Comparison of ENCODE assay signal across 29 cellular contexts in genomic region chr14:105962532-105962931, GRCh38.
"Had no signal": no experiment of that assay in that cellular context is flagged by ENCODE, and none has a peak within 500 bp of the region (broad histone marks: within the 10 kb centered on the region; RNA-seq: fewer than 3 reads in every experiment).

No MANE protein-coding gene starts in this region.

- H3K36me3 Mint-ChIP-seq: stimulated activated effector memory CD8-positive, alpha-beta T cell treated with anti-CD3 and anti-CD28 coated beads, Interleukin-12 subunit alpha, Interleukin-12 subunit beta, amount 100 ng/mL, for 72 hours; stimulated activated memory B cell treated with anti-CD40 and anti-IgM and Interleukin-4, amounts not matched to agents 10 μg/mL and 1 μg/mL and 100 μg/mL, for 72 hours; stimulated activated naive B cell treated with anti-CD40 and anti-IgM and Interleukin-4, amounts not matched to agents 10 μg/mL and 1 μg/mL and 100 μg/mL, for 72 hours; type B pancreatic cell had no signal

- H3K27me3 ChIP-seq: suprapubic skin, testis, thyroid gland, tibial artery, tibial nerve, transverse colon, upper lobe of left lung, upper lobe of right lung, uterus, vagina had no signal

- H3K4me1 ChIP-seq: stomach, suprapubic skin, testis, thyroid gland, tibial artery, tibial nerve, transverse colon, upper lobe of left lung, upper lobe of right lung, uterus, vagina had no signal

- H3K9me3 Mint-ChIP-seq: stimulated activated memory B cell treated with anti-CD40 and anti-IgM and Interleukin-4, amounts not matched to agents 10 μg/mL and 1 μg/mL and 100 μg/mL, for 72 hours had no signal

- H3K9me3 ChIP-seq: testis, thyroid gland, upper lobe of right lung, uterus, vagina had no signal

- H3K4me3 ChIP-seq: stomach, suprapubic skin, testis, thoracic aorta, thyroid gland, tibial artery, tibial nerve, transverse colon, upper lobe of left lung, upper lobe of right lung, uterus, vagina had no signal

- H3K27ac Mint-ChIP-seq: stimulated activated effector memory CD8-positive, alpha-beta T cell treated with anti-CD3 and anti-CD28 coated beads, Interleukin-12 subunit alpha, Interleukin-12 subunit beta, amount 100 ng/mL, for 72 hours; stimulated activated memory B cell treated with anti-CD40 and anti-IgM and Interleukin-4, amounts not matched to agents 10 μg/mL and 1 μg/mL and 100 μg/mL, for 72 hours; stimulated activated naive B cell treated with anti-CD40 and anti-IgM and Interleukin-4, amounts not matched to agents 10 μg/mL and 1 μg/mL and 100 μg/mL, for 72 hours; stimulated activated naive CD8-positive, alpha-beta T cell treated with anti-CD3 and anti-CD28 coated beads, Interleukin-15, amount 100 ng/mL, for 72 hours; stimulated activated naive CD8-positive, alpha-beta T cell treated with anti-CD3 and anti-CD28 coated beads, Interleukin-15, Interleukin-2, amounts not matched to agents 100 ng/mL and 50 ng/mL, for 24 hours; type B pancreatic cell had no signal

- H3K4me3 Mint-ChIP-seq: stimulated activated effector memory CD8-positive, alpha-beta T cell treated with anti-CD3 and anti-CD28 coated beads, Interleukin-12 subunit alpha, Interleukin-12 subunit beta, amount 100 ng/mL, for 72 hours; stimulated activated memory B cell treated with anti-CD40 and anti-IgM and Interleukin-4, amounts not matched to agents 10 μg/mL and 1 μg/mL and 100 μg/mL, for 72 hours; stimulated activated naive B cell treated with anti-CD40 and anti-IgM and Interleukin-4, amounts not matched to agents 10 μg/mL and 1 μg/mL and 100 μg/mL, for 72 hours; stimulated activated naive CD8-positive, alpha-beta T cell treated with anti-CD3 and anti-CD28 coated beads, Interleukin-15, amount 100 ng/mL, for 72 hours; stimulated activated naive CD8-positive, alpha-beta T cell treated with anti-CD3 and anti-CD28 coated beads, Interleukin-15, Interleukin-2, amounts not matched to agents 100 ng/mL and 50 ng/mL, for 24 hours; type B pancreatic cell had no signal

- ATAC-seq: stimulated activated memory B cell treated with anti-CD40 and anti-IgM and Interleukin-4, amounts not matched to agents 10 μg/mL and 1 μg/mL and 100 μg/mL, for 72 hours; stimulated activated naive B cell treated with anti-CD40 and anti-IgM and Interleukin-4, amounts not matched to agents 10 μg/mL and 1 μg/mL and 100 μg/mL, for 72 hours; stimulated activated naive CD8-positive, alpha-beta T cell treated with anti-CD3 and anti-CD28 coated beads, Interleukin-15, amount 100 ng/mL, for 72 hours; stimulated activated naive CD8-positive, alpha-beta T cell treated with anti-CD3 and anti-CD28 coated beads, Interleukin-15, Interleukin-2, amounts not matched to agents 100 U/mL and 50 U/mL, for 24 hours; upper lobe of right lung had no signal

- FAIRE-seq: urothelium cell line had no signal

- H3K27ac ChIP-seq: stomach, suprapubic skin, testis, thoracic aorta, thyroid gland, tibial artery, tibial nerve, transverse colon, upper lobe of left lung, upper lobe of right lung, uterus, vagina had no signal

- DNase-seq: stimulated activated CD4-positive, alpha-beta T cell treated with anti-CD3 and anti-CD28 coated beads, Interleukin-2, amount 100 ng/mL, for 48 hours; stimulated activated CD4-positive, alpha-beta T cell treated with anti-CD3 and anti-CD28 coated beads, Interleukin-4, amount 100 ng/mL, for 1 hour; stimulated activated CD4-positive, alpha-beta T cell treated with anti-CD3 and anti-CD28 coated beads, Interleukin-4, amount 100 ng/mL, for 24 hours; stimulated activated CD4-positive, alpha-beta T cell treated with anti-CD3 and anti-CD28 coated beads, Interleukin-4, amount 100 ng/mL, for 4 hours; stimulated activated CD8-positive, alpha-beta memory T cell treated with anti-CD3 and anti-CD28 coated beads, Interleukin-4, amount 100 ng/mL, for 48 hours; stimulated activated naive B cell treated with anti-CD40 and anti-IgM and Interleukin-4, amounts not matched to agents 10 μg/mL and 1 μg/mL and 100 μg/mL, for 72 hours; stimulated activated naive CD4-positive, alpha-beta T cell; stimulated activated naive CD4-positive, alpha-beta T cell treated with Interleukin-2 at 50 U/mL for 16 hours; stimulated activated naive CD8-positive, alpha-beta T cell treated with anti-CD3 and anti-CD28 coated beads, Interleukin-15, amount 100 ng/mL, for 72 hours; stimulated activated naive CD8-positive, alpha-beta T cell treated with anti-CD3 and anti-CD28 coated beads, Interleukin-15, Interleukin-2, amounts not matched to agents 100 U/mL and 50 U/mL, for 24 hours; stomach; substantia nigra; testis; thyroid gland; tibial artery; transverse colon; trophoblast cell; upper lobe of left lung; upper lobe of right lung; uterus had no signal

- H3K27me3 Mint-ChIP-seq: stimulated activated memory B cell treated with anti-CD40 and anti-IgM and Interleukin-4, amounts not matched to agents 10 μg/mL and 1 μg/mL and 100 μg/mL, for 72 hours; stimulated activated naive B cell treated with anti-CD40 and anti-IgM and Interleukin-4, amounts not matched to agents 10 μg/mL and 1 μg/mL and 100 μg/mL, for 72 hours; type B pancreatic cell had no signal

- H3K36me3 ChIP-seq: stomach, suprapubic skin, thoracic aorta, thyroid gland, tibial artery, tibial nerve, transverse colon, upper lobe of left lung, upper lobe of right lung, uterus, vagina had no signal

- H3K4me1 Mint-ChIP-seq: stimulated activated naive CD8-positive, alpha-beta T cell treated with anti-CD3 and anti-CD28 coated beads, Interleukin-15, amount 100 ng/mL, for 72 hours had no signal
